In genomic region chr17:29581583-29582253, GRCh38 we compare ENCODE assay signal across 4 cellular contexts.
TF ChIP-seq lines count a peak whose summit lies in the region.

No MANE protein-coding gene starts in this region.

TF ChIP-seq in SK-N-SH, 30 proteins besides CTCF, POLR2A, EP300 and RAD21:
- no peak for TF ChIP-seq EZH2phosphoT487 (IDR thresholded peaks at IDR 0.05; ENCODE audit: borderline replicate concordance, low read depth)
- no peak for TF ChIP-seq YY1 (IDR thresholded peaks at IDR 0.05; ENCODE audit: low read depth)
- no peak for TF ChIP-seq SIN3A (IDR thresholded peaks at IDR 0.05; ENCODE audit: borderline replicate concordance, low read depth, low read length)
- TF ChIP-seq MXI1 (IDR thresholded peaks at IDR 0.05; ENCODE audit: low read depth, low read length): no peak
- TF ChIP-seq FOXM1 (IDR thresholded peaks at IDR 0.05; ENCODE audit: low read depth): no peak
- no peak for TF ChIP-seq ELF1 (IDR thresholded peaks at IDR 0.05)
- no peak for TF ChIP-seq SMC3 (IDR thresholded peaks at IDR 0.05; ENCODE audit: low read depth, low read length)
- no peak for TF ChIP-seq FOSL2 (IDR thresholded peaks at IDR 0.05; ENCODE audit: borderline replicate concordance, low read depth)
- TF ChIP-seq ZBTB33 (IDR thresholded peaks at IDR 0.05; ENCODE audit: borderline replicate concordance, low read depth): no peak
- TF ChIP-seq POLR2AphosphoS5 (IDR thresholded peaks at IDR 0.05; ENCODE audit: low read depth, low read length): no peak
- TF ChIP-seq RFX5 (IDR thresholded peaks at IDR 0.05; ENCODE audit: low read length): no peak
- TF ChIP-seq MAX (IDR thresholded peaks at IDR 0.05; ENCODE audit: low read depth): no peak
TF ChIP-seq in SK-N-SH: peak in this region for 0.

TF ChIP-seq in SK-N-SH treated with all-trans-retinoic acid at 6 μM for 48 hours, 23 proteins besides CTCF, POLR2A, EP300 and RAD21:
- TF ChIP-seq ESRRG (CRISPR knock-in tag; IDR thresholded peaks at IDR 0.05): no peak
- TF ChIP-seq TSHZ2 (CRISPR knock-in tag; IDR thresholded peaks at IDR 0.05): no peak

TF ChIP-seq in K562, 482 proteins besides CTCF, POLR2A, EP300 and RAD21:
- no peak for TF ChIP-seq ZNF740 (CRISPR knock-in tag; IDR thresholded peaks at IDR 0.05)
- TF ChIP-seq ZNF740 (tag; IDR thresholded peaks at IDR 0.05): no peak
- no peak for TF ChIP-seq ZBTB33 (CRISPR knock-in tag; IDR thresholded peaks at IDR 0.05)
- TF ChIP-seq SIN3A (IDR thresholded peaks at IDR 0.05; ENCODE audit: borderline replicate concordance in 2 of 2, control insufficient read depth in 1 of 2, low read depth in 2 of 2, low read length in 2 of 2): no peak
- TF ChIP-seq RFX1 (IDR thresholded peaks at IDR 0.05): peak; percentile 77; the same call in 1 of the 2 replicates
- 0 out of 2 replicates have a peak, but pooled peaks have one; percentile 24 for TF ChIP-seq MYNN (IDR thresholded peaks at IDR 0.05)
- no peak for TF ChIP-seq MYNN (CRISPR knock-in tag; IDR thresholded peaks at IDR 0.05)

TF ChIP-seq in GM23338, 12 proteins besides CTCF, POLR2A, EP300 and RAD21:
- TF ChIP-seq JUNB (IDR thresholded peaks at IDR 0.05; ENCODE audit: unreplicated experiment) (no peak), REST (IDR thresholded peaks at IDR 0.05; ENCODE audit: unreplicated experiment) (no peak), ZNF331 (CRISPR knock-in tag; IDR thresholded peaks at IDR 0.05; ENCODE audit: low read depth) (no peak), ZNF462 (CRISPR knock-in tag; IDR thresholded peaks at IDR 0.05) (no peak), POLR2AphosphoS5 (IDR thresholded peaks at IDR 0.05; ENCODE audit: low read depth) (no peak), CREB1 (CRISPR knock-in tag; IDR thresholded peaks at IDR 0.05; ENCODE audit: low read depth) (no peak), ETS1 (IDR thresholded peaks at IDR 0.05) (no peak), NANOG (IDR thresholded peaks at IDR 0.05; ENCODE audit: borderline replicate concordance) (no peak), STAT1 (IDR thresholded peaks at IDR 0.05; ENCODE audit: unreplicated experiment) (no peak), EZH2 (IDR thresholded peaks at IDR 0.05; ENCODE audit: low read depth, unreplicated experiment) (no peak), EZH2phosphoT487 (IDR thresholded peaks at IDR 0.05; ENCODE audit: unreplicated experiment) (no peak), ZNF114 (CRISPR knock-in tag; IDR thresholded peaks at IDR 0.05) (no peak)
